10 cellular contexts compared by ENCODE assay signal in the genomic region with DNA sequence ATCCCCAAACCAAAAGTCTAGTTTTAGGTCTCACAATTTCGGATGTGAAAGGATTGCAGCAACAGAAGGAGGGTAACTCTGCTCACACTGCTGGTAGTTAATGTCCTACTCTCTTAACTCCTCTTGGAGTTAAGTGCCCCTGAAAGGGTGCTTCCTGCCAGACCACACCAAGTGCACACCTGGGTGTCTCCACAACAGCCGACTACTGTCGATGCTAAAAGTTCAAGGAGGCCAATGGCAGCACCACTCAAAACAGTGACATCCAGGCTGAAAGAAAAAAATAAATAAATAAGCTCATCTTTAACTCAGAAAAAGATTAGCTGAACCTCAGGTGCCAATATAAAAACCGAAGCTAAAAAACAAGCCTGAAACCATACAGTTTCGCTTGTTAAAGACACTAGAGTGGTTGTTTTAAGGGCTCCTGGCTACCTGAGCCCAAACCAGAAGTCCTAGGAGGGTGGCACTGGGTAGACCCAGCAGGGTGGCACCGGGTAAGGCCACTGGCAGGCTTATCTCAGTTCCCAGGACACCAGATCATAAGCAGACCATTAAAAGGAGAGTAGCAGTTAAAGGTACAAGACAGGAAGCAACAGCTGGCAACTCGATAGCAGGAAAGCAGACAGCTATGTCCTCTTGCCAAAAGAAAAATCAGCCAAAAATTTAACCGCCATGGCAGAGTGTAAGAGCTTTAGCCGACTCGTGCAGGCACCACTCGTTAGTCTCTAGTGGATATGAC. TPM values are rescaled to one million over a fixed set of nuclear protein-coding genes. Genes with fewer than 3 reads are reported as not detected.
A peak's percentile ranks its signal among the peaks of the same experiment; 100 is the strongest.
DNase-seq lines count a peak whose midpoint lies in the region; ATAC-seq and TF ChIP-seq lines count a peak whose summit lies in the region.
"Had no signal": no experiment of that assay in that cellular context is flagged by ENCODE, and none has a peak within 500 bp of the region (broad histone marks: within the 10 kb centered on the region; RNA-seq: fewer than 3 reads in every experiment).

No MANE protein-coding gene starts in this region.

- no peaks in the 10 kb centered on the region for H3K9me2 ChIP-seq in PC-9 (ENCODE audit: insufficient read depth)

- H3K4me2 ChIP-seq in PC-9: no peak overlapping the region

- no peaks in the 10 kb centered on the region for H3K27me3 Mint-ChIP-seq in stimulated activated naive B cell treated with anti-CD40 and anti-IgM and Interleukin-4, amounts not matched to agents 10 μg/mL and 1 μg/mL and 100 μg/mL, for 72 hours

- BruUV-seq in PC-9 (replicated peaks; lab: Mats Ljungman, UMichigan): no TSS peak

- H3F3A ChIP-seq in PC-9 (ENCODE audit: insufficient read depth, low read depth): peaks cover 24% of the 10 kb centered on the region; the same call in 1 of the 2 replicates

- peaks cover 100% of the 10 kb centered on the region for H4K20me1 ChIP-seq in PC-9 (ENCODE audit: insufficient read depth)

- H3K4me1 ChIP-seq in PC-9 (replicated peaks; ENCODE audit: insufficient read depth): peaks cover 21% of the 10 kb centered on the region

- H3K27me3 ChIP-seq in PC-9 (ENCODE audit: insufficient read depth, low read depth): no peaks in the 10 kb centered on the region

- intact Hi-C loops in PC-9 (cut with micrococcal nuclease; ENCODE audit: unreplicated experiment): no loop called here

- peaks cover 13 to 36% of the 10 kb centered on the region in 2 donors for H3K36me3 Mint-ChIP-seq in stimulated activated naive B cell treated with anti-CD40 and anti-IgM and Interleukin-4, amounts not matched to agents 10 μg/mL and 1 μg/mL and 100 μg/mL, for 72 hours

- no peak overlapping the region for H2AFZ ChIP-seq in PC-9

- H3K4me3 ChIP-seq in PC-9 (no peak overlapping the region), fibroblast of villous mesenchyme (ENCODE audit: low read depth, low read length) (peak overlapping the region; percentile 10)

- H3K4me3 Mint-ChIP-seq in stimulated activated naive B cell treated with anti-CD40 and anti-IgM and Interleukin-4, amounts not matched to agents 10 μg/mL and 1 μg/mL and 100 μg/mL, for 72 hours: peak overlapping the region; percentile 70 to 72

- DNase-seq in NCI-H82 (lab: John Stamatoyannopoulos, UW) (peak; percentile 32), NCI-H82 treated with DMSO at 0.1 percent for 48 hours (lab: John Stamatoyannopoulos, UW; ENCODE audit: unreplicated experiment) (no peak), PC-9 (no peak), fibroblast of villous mesenchyme (ENCODE audit: low read depth) (peak; percentile 62), NCI-H146 (lab: John Stamatoyannopoulos, UW) (no peak)
- no peak for DNase-seq in stimulated activated naive B cell treated with anti-CD40 and anti-IgM and Interleukin-4, amounts not matched to agents 10 μg/mL and 1 μg/mL and 100 μg/mL, for 72 hours
- DNase-seq in stimulated activated CD4-positive, alpha-beta T cell treated with anti-CD3 and anti-CD28 coated beads, Interleukin-4, amount 100 ng/mL, for 4 hours: no peak
- DNase-seq: C1 segment of cervical spinal cord, WERI-Rb-1 had no signal

- POLR2A ChIA-PET in PC-9 (lab: Charles Lee; ENCODE audit: unreplicated experiment): no interaction called here

- peak overlapping the region; percentile 12; the same call in 1 of the 2 replicates for H3K27ac ChIP-seq in PC-9

- H3K9me3 ChIP-seq in PC-9 (ENCODE audit: insufficient read depth, low read depth): no peaks in the 10 kb centered on the region

- CTCF ChIA-PET in PC-9 (lab: Charles Lee): interaction anchor here (0.6 to 0.7 kb wide), 2 partner anchors 93 to 1587 kb away, joined by 3 read pairs; no protein-coding TSS in a partner anchor

- peaks cover 75 to 100% of the 10 kb centered on the region in 2 donors for H3K4me1 Mint-ChIP-seq in stimulated activated naive B cell treated with anti-CD40 and anti-IgM and Interleukin-4, amounts not matched to agents 10 μg/mL and 1 μg/mL and 100 μg/mL, for 72 hours

- H3K79me2 ChIP-seq in PC-9 (ENCODE audit: low read depth): peaks cover 100% of the 10 kb centered on the region

- peak overlapping the region; percentile 72 for H3K27ac Mint-ChIP-seq in stimulated activated naive B cell treated with anti-CD40 and anti-IgM and Interleukin-4, amounts not matched to agents 10 μg/mL and 1 μg/mL and 100 μg/mL, for 72 hours

- ATAC-seq in stimulated activated naive B cell treated with anti-CD40 and anti-IgM and Interleukin-4, amounts not matched to agents 10 μg/mL and 1 μg/mL and 100 μg/mL, for 72 hours (replicated peaks): peak in 1 of 2 donors; percentile 29
- ATAC-seq in GM19035 (IDR thresholded peaks at IDR 0.05; ENCODE audit: unreplicated experiment): no peak

- 0 out of 2 replicates have a peak, but pooled peaks cover 7% of the 10 kb centered on the region for H3K36me3 ChIP-seq in PC-9 (ENCODE audit: low read depth)

- H3K9me3 Mint-ChIP-seq in stimulated activated naive B cell treated with anti-CD40 and anti-IgM and Interleukin-4, amounts not matched to agents 10 μg/mL and 1 μg/mL and 100 μg/mL, for 72 hours: no peaks in the 10 kb centered on the region

- no peak for TF ChIP-seq CTCF in PC-9 (conservative IDR thresholded peaks at IDR 0.05)
- no peak for TF ChIP-seq CTCF in fibroblast of villous mesenchyme (IDR thresholded peaks at IDR 0.05; ENCODE audit: insufficient read depth, low read depth, low read length)

RNA-seq across cellular contexts. Expression of a gene that starts 39.3 kb away (rescaled TPM):
- total RNA-seq in PC-9 (2021) (109 and 138 TPM in 2 replicates), fibroblast of villous mesenchyme (25.8 and 26.3 TPM in 2 replicates)

Comparison
In these comparisons a context has a peak if more than half of its experiments do, and no peak if none do; other contexts are left out.
1. DNase-seq: peak in NCI-H82 (single experiment) and fibroblast of villous mesenchyme (single experiment); none in NCI-H82 treated with DMSO at 0.1 percent for 48 hours (single experiment), PC-9 (0 of 2), stimulated activated naive B cell treated with anti-CD40 and anti-IgM and Interleukin-4, amounts not matched to agents 10 μg/mL and 1 μg/mL and 100 μg/mL, for 72 hours (single experiment), NCI-H146 (single experiment) and stimulated activated CD4-positive, alpha-beta T cell treated with anti-CD3 and anti-CD28 coated beads, Interleukin-4, amount 100 ng/mL, for 4 hours (0 of 2).